Comparison of ENCODE assay signal across 19 cellular contexts in genomic region chr18:79818631-79819030, GRCh38. TPM values are rescaled to one million over a fixed set of nuclear protein-coding genes. Genes with fewer than 3 reads are reported as not detected.
DNase-seq lines count a peak whose midpoint lies in the region; ATAC-seq and TF ChIP-seq lines count a peak whose summit lies in the region.
"Had no signal": no experiment of that assay in that cellular context is flagged by ENCODE, and none has a peak within 500 bp of the region (broad histone marks: within the 10 kb centered on the region; RNA-seq: fewer than 3 reads in every experiment).

No MANE protein-coding gene starts in this region.

- H3K27me3 Mint-ChIP-seq in H9 (ENCODE audit: low read depth) (peaks cover 5% of the 10 kb centered on the region), naive B cell (peaks cover 0 to 10% (median 0%) of the 10 kb centered on the region in 3 donors)
- H3K27me3 Mint-ChIP-seq in activated naive CD8-positive, alpha-beta T cell treated with anti-CD3 and anti-CD28 coated beads, Interleukin-2, amount 50 U/mL, for 24 hours = peaks cover 2% of the 10 kb centered on the region
- peaks cover 8 to 12% of the 10 kb centered on the region in 2 donors for H3K27me3 Mint-ChIP-seq in CD4-positive, alpha-beta memory T cell

- H4K91ac ChIP-seq in H9 (ENCODE audit: insufficient read length, low read depth, low read length) = no peak overlapping the region

- H3K9me3 ChIP-seq in BLaER1 treated with 17β-estradiol and CSF1 and Interleukin-3, amounts not matched to agents 10 nM and 100 nM (replicated peaks in 1 of 11) = no peaks in the 10 kb centered on the region
- H3K9me3 ChIP-seq in H9 (ENCODE audit: control insufficient read depth, low read depth, low read length) (no peaks in the 10 kb centered on the region), colonic mucosa (no peaks in the 10 kb centered on the region)
- no peaks in the 10 kb centered on the region for H3K9me3 ChIP-seq in CD4-positive, alpha-beta memory T cell (ENCODE audit: control insufficient read depth in 1 of 2, low read length in 2 of 2)
- H3K9me3 ChIP-seq: MG63 had no signal

- no peak for ATAC-seq in naive B cell (ENCODE audit: low read depth in 2 of 2)
- no peak for ATAC-seq in activated naive CD8-positive, alpha-beta T cell treated with anti-CD3 and anti-CD28 coated beads, Interleukin-2, amount 50 U/mL, for 24 hours
- ATAC-seq: GM12878, GM23338 had no signal

- peak overlapping the region in 2 of 10 experiments; percentile 8 to 14; a peak in 3 of 20 replicates for H3K4me3 ChIP-seq in BLaER1 treated with 17β-estradiol and CSF1 and Interleukin-3, amounts not matched to agents 10 nM and 100 nM
- H3K4me3 ChIP-seq in colonic mucosa = no peak overlapping the region
- H3K4me3 ChIP-seq in CD4-positive, alpha-beta memory T cell (ENCODE audit: low read length in 2 of 2) = no peak overlapping the region
- H3K4me3 ChIP-seq: GM12878, GM23338, MG63 had no signal

- H2BK120ac ChIP-seq in H9 (ENCODE audit: low read depth, low read length, poor library complexity, severe bottlenecking) = no peak overlapping the region

- H2BK20ac ChIP-seq in H9 (ENCODE audit: low read depth, low read length, poor library complexity, severe bottlenecking) = no peak overlapping the region

- peak overlapping the region in 4 of 11 experiments; percentile 2 to 43 (median 30); a peak in 5 of 22 replicates for H3K9ac ChIP-seq in BLaER1 treated with 17β-estradiol and CSF1 and Interleukin-3, amounts not matched to agents 10 nM and 100 nM
- H3K9ac ChIP-seq in H9 (ENCODE audit: extremely low read depth, insufficient read length, low read length) = no peak overlapping the region
- H3K9ac ChIP-seq in colonic mucosa (ENCODE audit: low read depth in 2 of 2, low read length in 2 of 2) = no peak overlapping the region

- no peak overlapping the region for H3K23ac ChIP-seq in H9 (ENCODE audit: insufficient read length, low read depth, low read length)

- H2BK5ac ChIP-seq in H9 (ENCODE audit: insufficient read length, low read length) = no peak overlapping the region

- WGBS in H9 (ENCODE audit: extremely low coverage, insufficient read length, low lambda C conversion rate) = no CpG with 5 or more reads among the region's 18 CpGs

- no peak overlapping the region for H3K4ac ChIP-seq in H9 (ENCODE audit: low read depth, low read length)

- H3K18ac ChIP-seq in H9 (ENCODE audit: insufficient read length, low read depth, low read length) = no peak overlapping the region

- no peaks in the 10 kb centered on the region for H3K79me2 ChIP-seq in H9 (ENCODE audit: insufficient read depth, low read length)

- H3K27ac Mint-ChIP-seq in H9 (no peak overlapping the region; a peak in 1 of 7 replicates), naive B cell (peak overlapping the region in 5 of 6 donors; percentile 17 to 99 (median 58))
- no peak overlapping the region for H3K27ac Mint-ChIP-seq in activated naive CD8-positive, alpha-beta T cell treated with anti-CD3 and anti-CD28 coated beads, Interleukin-2, amount 50 U/mL, for 24 hours
- no peak overlapping the region for H3K27ac Mint-ChIP-seq in CD4-positive, alpha-beta memory T cell
- H3K27ac Mint-ChIP-seq: CD4-positive, CD25-positive, alpha-beta regulatory T cell; GM23338; IgD-negative memory B cell had no signal

- intact Hi-C loops in colonic mucosa (cut with DNase I) = no loop called here
- intact Hi-C loops in CD4-positive, alpha-beta memory T cell (cut with micrococcal nuclease) = no loop called here

- peak overlapping the region; percentile 78 to 93 (median 87) for H3K4me2 ChIP-seq in BLaER1 treated with 17β-estradiol and CSF1 and Interleukin-3, amounts not matched to agents 10 nM and 100 nM
- no peak overlapping the region for H3K4me2 ChIP-seq in H9 (ENCODE audit: insufficient read depth, insufficient read length, low read length)
- H3K4me2 ChIP-seq: GM23338 had no signal

- no peak overlapping the region for H3K14ac ChIP-seq in H9 (ENCODE audit: insufficient read depth, low read length)

- H4K20me1 ChIP-seq in BLaER1 treated with 17β-estradiol and CSF1 and Interleukin-3, amounts not matched to agents 10 nM and 100 nM = peaks cover 0 to 11% (median 0%) of the 10 kb centered on the region in 11 experiments; a peak in 2 of 22 replicates
- peaks cover 5% of the 10 kb centered on the region for H4K20me1 ChIP-seq in H9 (ENCODE audit: control insufficient read depth, insufficient read depth, insufficient read length)

- H2AK5ac ChIP-seq in H9 (ENCODE audit: insufficient read length, low read length) = no peak overlapping the region

- no peak overlapping the region for H3K56ac ChIP-seq in H9 (ENCODE audit: insufficient read length, low read depth, low read length)

- POLR2A ChIA-PET in CD4-positive, alpha-beta memory T cell (lab: Charles Lee; ENCODE audit: partially characterized antibody) = no interaction called here

- H3K27ac ChIP-seq in BLaER1 treated with 17β-estradiol and CSF1 and Interleukin-3, amounts not matched to agents 10 nM and 100 nM = peak overlapping the region in 8 of 11 experiments; percentile 4 to 64 (median 40); a peak in 10 of 22 replicates
- H3K27ac ChIP-seq in H9 (ENCODE audit: insufficient read length, low read depth, low read length) = no peak overlapping the region
- H3K27ac ChIP-seq in colonic mucosa = no peak overlapping the region
- no peak overlapping the region for H3K27ac ChIP-seq in CD4-positive, alpha-beta memory T cell (ENCODE audit: low read depth, low read length)

- H3K23me2 ChIP-seq in H9 (ENCODE audit: insufficient read length, low read depth, low read length, poor library complexity, severe bottlenecking) = no peaks in the 10 kb centered on the region

- CTCF ChIA-PET in CD4-positive, alpha-beta memory T cell (lab: Charles Lee; ENCODE audit: partially characterized antibody) = no interaction called here

- no peak overlapping the region for H2BK12ac ChIP-seq in H9 (ENCODE audit: insufficient read length, low read depth, low read length)

- H3K4me1 ChIP-seq in BLaER1 treated with 17β-estradiol and CSF1 and Interleukin-3, amounts not matched to agents 10 nM and 100 nM = peaks cover 43 to 73% (median 61%) of the 10 kb centered on the region in 10 experiments
- H3K4me1 ChIP-seq in H9 (ENCODE audit: insufficient read depth, low read length) (no peaks in the 10 kb centered on the region), colonic mucosa (no peaks in the 10 kb centered on the region)
- H3K4me1 ChIP-seq in CD4-positive, alpha-beta memory T cell (ENCODE audit: insufficient read depth, low read length) = no peaks in the 10 kb centered on the region

- H3K79me1 ChIP-seq in H9 (ENCODE audit: insufficient read depth, low read depth, low read length, poor library complexity, severe bottlenecking) = no peaks in the 10 kb centered on the region

- peaks cover 0 to 24% (median 0%) of the 10 kb centered on the region in 11 experiments; a peak in 6 of 22 replicates for H3K27me3 ChIP-seq in BLaER1 treated with 17β-estradiol and CSF1 and Interleukin-3, amounts not matched to agents 10 nM and 100 nM
- H3K27me3 ChIP-seq in H9 (ENCODE audit: insufficient read depth, low read length) (no peaks in the 10 kb centered on the region), colonic mucosa (no peaks in the 10 kb centered on the region)
- no peaks in the 10 kb centered on the region for H3K27me3 ChIP-seq in CD4-positive, alpha-beta memory T cell (ENCODE audit: insufficient read depth, low read length)
- H3K27me3 ChIP-seq: MG63 had no signal

- no peaks in the 10 kb centered on the region for H3K36me3 ChIP-seq in BLaER1 treated with 17β-estradiol and CSF1 and Interleukin-3, amounts not matched to agents 10 nM and 100 nM
- no peaks in the 10 kb centered on the region for H3K36me3 ChIP-seq in colonic mucosa
- no peaks in the 10 kb centered on the region for H3K36me3 ChIP-seq in CD4-positive, alpha-beta memory T cell (ENCODE audit: insufficient read depth, low read length)
- H3K36me3 ChIP-seq: MG63 had no signal

- peak; percentile 15 for DNase-seq in H9
- DNase-seq in colonic mucosa = peak; percentile 8
- DNase-seq in naive B cell = no peak
- no peak for DNase-seq in activated naive CD8-positive, alpha-beta T cell treated with anti-CD3 and anti-CD28 coated beads, Interleukin-2, amount 50 U/mL, for 24 hours
- DNase-seq in CD4-positive, alpha-beta memory T cell = no peak
- DNase-seq in HuH-7.5 (ENCODE audit: low spot score) = no peak
- DNase-seq: CD4-positive, CD25-positive, alpha-beta regulatory T cell; MG63; NCI-H1048; NCI-H1436 treated with DMSO at 0.1 percent for 48 hours; NCI-H2029 treated with DMSO at 0.1 percent for 48 hours; NCI-H2171; NCI-H526 had no signal

- TF ChIP-seq CTCF in H9 (conservative IDR thresholded peaks at IDR 0.05) (no peak), colonic mucosa (IDR thresholded peaks at IDR 0.05) (no peak)

- H4K8ac ChIP-seq in H9 (replicated peaks; ENCODE audit: insufficient read length, low read depth, low read length) = no peak overlapping the region

- H3K4me3 Mint-ChIP-seq in H9 = no peak overlapping the region
- peak overlapping the region in 6 of 8 donors; percentile 30 to 66 (median 44) for H3K4me3 Mint-ChIP-seq in naive B cell
- H3K4me3 Mint-ChIP-seq in activated naive CD8-positive, alpha-beta T cell treated with anti-CD3 and anti-CD28 coated beads, Interleukin-2, amount 50 U/mL, for 24 hours = no peak overlapping the region
- H3K4me3 Mint-ChIP-seq in CD4-positive, alpha-beta memory T cell = no peak overlapping the region
- H3K4me3 Mint-ChIP-seq: CD4-positive, CD25-positive, alpha-beta regulatory T cell; GM23338 had no signal

- H3K4me1 Mint-ChIP-seq in H9 = no peaks in the 10 kb centered on the region
- H3K4me1 Mint-ChIP-seq in naive B cell = peaks cover 17 to 35% (median 27%) of the 10 kb centered on the region in 3 donors
- H3K4me1 Mint-ChIP-seq in activated naive CD8-positive, alpha-beta T cell treated with anti-CD3 and anti-CD28 coated beads, Interleukin-2, amount 50 U/mL, for 24 hours = peaks cover 7% of the 10 kb centered on the region
- peaks cover 0 to 5% (median 2%) of the 10 kb centered on the region in 4 donors for H3K4me1 Mint-ChIP-seq in CD4-positive, alpha-beta memory T cell
- H3K4me1 Mint-ChIP-seq: GM23338 had no signal

- H4K5ac ChIP-seq in H9 (ENCODE audit: insufficient read length, low read depth, low read length) = no peak overlapping the region

- H3K9me3 Mint-ChIP-seq in H9 = no peaks in the 10 kb centered on the region
- H3K9me3 Mint-ChIP-seq in naive B cell = peaks cover 0 to 2% (median 0%) of the 10 kb centered on the region in 7 donors
- H3K9me3 Mint-ChIP-seq in activated naive CD8-positive, alpha-beta T cell treated with anti-CD3 and anti-CD28 coated beads, Interleukin-2, amount 50 U/mL, for 24 hours = no peaks in the 10 kb centered on the region
- H3K9me3 Mint-ChIP-seq in CD4-positive, alpha-beta memory T cell = no peaks in the 10 kb centered on the region
- H3K9me3 Mint-ChIP-seq: GM23338, IgD-negative memory B cell had no signal

- H2AFZ ChIP-seq in H9 (ENCODE audit: low read length) = no peak overlapping the region
- H2AFZ ChIP-seq: GM23338 had no signal

- H3T11ph ChIP-seq in H9 (ENCODE audit: low read length) = no peak overlapping the region

- H3K36me3 Mint-ChIP-seq in H9 (ENCODE audit: insufficient read depth in 1 of 3, low read depth in 3 of 3) (no peaks in the 10 kb centered on the region), naive B cell (no peaks in the 10 kb centered on the region)
- H3K36me3 Mint-ChIP-seq in activated naive CD8-positive, alpha-beta T cell treated with anti-CD3 and anti-CD28 coated beads, Interleukin-2, amount 50 U/mL, for 24 hours (ENCODE audit: low read depth) = no peaks in the 10 kb centered on the region
- no peaks in the 10 kb centered on the region for H3K36me3 Mint-ChIP-seq in CD4-positive, alpha-beta memory T cell
- H3K36me3 Mint-ChIP-seq: CD4-positive, CD25-positive, alpha-beta regulatory T cell; IgD-negative memory B cell had no signal

- H2BK15ac ChIP-seq in H9 (ENCODE audit: low read depth, low read length) = no peak overlapping the region

RNA-seq across cellular contexts. Expression of gene KCNG2, which starts 20.9 kb away (rescaled TPM):
- 0.15 TPM in 1 of 2 replicates, not detected in the other for total RNA-seq in H9 (2021)
- under 1 TPM in 1 of 2 donors, not detected in 1; 0.32 TPM for total RNA-seq in colonic mucosa
- not detected for polyA plus RNA-seq in naive B cell (ENCODE audit: low read depth in 6 of 6)
- total RNA-seq in CD4-positive, alpha-beta memory T cell = not detected
- polyA plus RNA-seq in CD4-positive, alpha-beta memory T cell = not detected
- total RNA-seq: CD4-positive, CD25-positive, alpha-beta regulatory T cell; HT1080; SK-MEL-5 had no signal
- polyA plus RNA-seq: CD4-positive, CD25-positive, alpha-beta regulatory T cell; IgD-negative memory B cell had no signal

Comparison
In these comparisons a context has a peak if more than half of its experiments do, and no peak if none do; other contexts are left out.
1. H3K27ac ChIP-seq: peak in BLaER1 treated with 17β-estradiol and CSF1 and Interleukin-3, amounts not matched to agents 10 nM and 100 nM (8 of 11); none in H9 (single experiment), colonic mucosa (single experiment) and CD4-positive, alpha-beta memory T cell (single experiment).
2. DNase-seq: peak in H9 (single experiment) and colonic mucosa (single experiment); none in naive B cell (single experiment), activated naive CD8-positive, alpha-beta T cell treated with anti-CD3 and anti-CD28 coated beads, Interleukin-2, amount 50 U/mL, for 24 hours (single experiment), CD4-positive, alpha-beta memory T cell (0 of 5) and HuH-7.5 (single experiment).
3. H3K27ac Mint-ChIP-seq: peak in naive B cell (5 of 6); none in H9 (0 of 3), activated naive CD8-positive, alpha-beta T cell treated with anti-CD3 and anti-CD28 coated beads, Interleukin-2, amount 50 U/mL, for 24 hours (single experiment) and CD4-positive, alpha-beta memory T cell (0 of 7).
4. H3K4me3 Mint-ChIP-seq: peak in naive B cell (6 of 8); none in H9 (0 of 2), activated naive CD8-positive, alpha-beta T cell treated with anti-CD3 and anti-CD28 coated beads, Interleukin-2, amount 50 U/mL, for 24 hours (single experiment) and CD4-positive, alpha-beta memory T cell (0 of 8).